In the genomic region with DNA sequence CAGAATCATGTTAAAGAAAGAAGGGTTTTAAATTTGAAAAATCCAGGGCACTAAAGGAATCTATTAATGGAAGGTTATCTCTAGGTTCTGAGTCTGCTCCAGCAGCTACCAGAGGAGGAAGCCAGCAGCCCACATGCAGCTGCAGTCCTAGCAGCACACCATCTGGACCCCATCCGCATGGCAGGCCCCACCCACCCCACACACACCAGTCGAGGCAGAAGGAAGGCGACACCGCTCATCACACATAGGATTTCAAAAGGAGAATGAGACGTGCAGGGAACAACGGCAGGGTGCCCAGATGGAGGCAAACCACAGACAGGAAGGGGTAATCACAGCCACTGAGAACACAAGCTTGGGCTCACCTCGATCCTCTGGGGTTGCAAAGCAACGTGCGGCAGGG, we compare ENCODE assay signal across 1 cellular context.
TF ChIP-seq lines count a peak whose summit lies in the region.

No MANE protein-coding gene starts in this region.

TF ChIP-seq in HepG2, 621 proteins besides CTCF, POLR2A, EP300 and RAD21 (continued from another document):
- TF ChIP-seq ZHX2 (IDR thresholded peaks at IDR 0.05; ENCODE audit: low read depth), result no peak
- no peak for TF ChIP-seq ZHX2 (CRISPR knock-in tag; IDR thresholded peaks at IDR 0.05; ENCODE audit: borderline replicate concordance)
- peak; percentile 38 for TF ChIP-seq RBM22 (optimal IDR thresholded peaks at IDR 0.05; ENCODE audit: low read length)
TF ChIP-seq in HepG2: peak in this region for 1.
